11 cellular contexts compared by ENCODE assay signal in the genomic region with DNA sequence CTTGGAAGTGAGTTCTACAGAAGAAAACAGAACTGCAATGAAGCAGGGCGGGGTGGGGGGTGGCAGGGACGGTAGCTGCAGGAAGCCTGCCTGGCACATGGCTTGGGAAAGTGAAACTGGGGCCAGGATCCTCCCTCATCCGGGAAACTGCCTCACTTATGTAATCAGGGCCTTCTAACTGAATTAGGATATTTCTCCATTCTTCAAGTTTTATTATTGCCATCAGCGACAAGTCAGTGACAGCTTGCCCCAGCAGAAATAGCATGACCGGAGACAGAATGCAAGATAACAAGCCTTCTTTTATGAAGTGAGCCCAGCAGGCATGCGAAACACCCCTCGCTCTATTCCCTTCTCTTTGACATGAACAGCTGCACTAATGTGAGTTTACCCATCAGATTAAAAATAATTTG.
DNase-seq lines count a peak whose midpoint lies in the region; ATAC-seq and TF ChIP-seq lines count a peak whose summit lies in the region.
"Had no signal": no experiment of that assay in that cellular context is flagged by ENCODE, and none has a peak within 500 bp of the region (broad histone marks: within the 10 kb centered on the region; RNA-seq: fewer than 3 reads in every experiment).

No MANE protein-coding gene starts in this region.

- H3K4me1 Mint-ChIP-seq in activated CD4-positive, alpha-beta T cell treated with anti-CD3 and anti-CD28 coated beads for 36 hours: peaks cover 8% of the 10 kb centered on the region

- H3K4me3 Mint-ChIP-seq in activated CD4-positive, alpha-beta T cell treated with anti-CD3 and anti-CD28 coated beads for 36 hours: no peak overlapping the region
- H3K4me3 Mint-ChIP-seq: neural crest cell had no signal

- DNase-seq in activated CD4-positive, alpha-beta T cell treated with anti-CD3 and anti-CD28 coated beads for 36 hours: peak; percentile 18
- no peak for DNase-seq in activated CD4-positive, alpha-beta T cell treated with anti-CD3 and anti-CD28 coated beads, Interleukin-2, amount 50 U/mL, for 48 hours
- DNase-seq in cardiac fibroblast (ENCODE audit: low read depth in 2 of 2): peak; percentile 42 to 71
- peak; percentile 50 to 91 for DNase-seq in lower leg skin (ENCODE audit: low spot score in 2 of 2)
- DNase-seq in upper lobe of right lung: no peak
- DNase-seq in central memory CD4-positive, alpha-beta T cell: no peak
- DNase-seq in activated CD4-positive, alpha-beta T cell treated with anti-CD3 and anti-CD28 coated beads, Interleukin-2, amount 50 U/mL, for 1 hour: no peak
- DNase-seq in vagina (ENCODE audit: extremely low spot score in 2 of 2): no peak
- DNase-seq: NCI-H2107 had no signal

- CTCF ChIA-PET in activated CD4-positive, alpha-beta T cell treated with anti-CD3 and anti-CD28 coated beads for 36 hours (lab: Charles Lee): interaction anchor here (1.0 kb wide), 2 partner anchors 16 to 20 kb away, joined by 4 read pairs; no protein-coding TSS in a partner anchor

- H3K36me3 Mint-ChIP-seq in activated CD4-positive, alpha-beta T cell treated with anti-CD3 and anti-CD28 coated beads for 36 hours (ENCODE audit: low read depth): no peaks in the 10 kb centered on the region

- TF ChIP-seq CTCF in cardiac fibroblast (IDR thresholded peaks at IDR 0.05; ENCODE audit: low read depth, low read length) (no peak), lower leg skin (IDR thresholded peaks at IDR 0.05) (no peak), upper lobe of right lung (IDR thresholded peaks at IDR 0.05) (no peak), vagina (IDR thresholded peaks at IDR 0.05) (no peak)

- H3K4me1 ChIP-seq in upper lobe of right lung: peaks cover 10% of the 10 kb centered on the region
- H3K4me1 ChIP-seq in vagina: peaks cover 16% of the 10 kb centered on the region

- H3K36me3 ChIP-seq in upper lobe of right lung (no peaks in the 10 kb centered on the region), vagina (no peaks in the 10 kb centered on the region)

- peak overlapping the region; percentile 17 for H3K27ac ChIP-seq in upper lobe of right lung
- no peak overlapping the region for H3K27ac ChIP-seq in vagina

- H3K9me3 Mint-ChIP-seq in activated CD4-positive, alpha-beta T cell treated with anti-CD3 and anti-CD28 coated beads for 36 hours (ENCODE audit: low read depth): peaks cover 3% of the 10 kb centered on the region
- H3K9me3 Mint-ChIP-seq: neural crest cell had no signal

- H3K27ac Mint-ChIP-seq in activated CD4-positive, alpha-beta T cell treated with anti-CD3 and anti-CD28 coated beads for 36 hours: no peak overlapping the region

- intact Hi-C loops in activated CD4-positive, alpha-beta T cell treated with anti-CD3 and anti-CD28 coated beads for 36 hours (cut with DNase I, micrococcal nuclease): no loop called here
- intact Hi-C loops in lower leg skin (cut with DNase I; ENCODE audit: low total_unique reads): no loop called here
- intact Hi-C loops in upper lobe of right lung (cut with DNase I): no loop called here
- intact Hi-C loops in vagina (cut with DNase I): no loop called here

- no peak for ATAC-seq in activated CD4-positive, alpha-beta T cell treated with anti-CD3 and anti-CD28 coated beads for 36 hours
- ATAC-seq in upper lobe of right lung: peak; percentile 87

- H3K27me3 ChIP-seq in upper lobe of right lung (no peaks in the 10 kb centered on the region), vagina (no peaks in the 10 kb centered on the region)
- H3K27me3 ChIP-seq: dorsolateral prefrontal cortex had no signal

- WGBS in lower leg skin, 2 donors: 22 to 33% methylated on average over 7 of the region's 7 CpGs

- H3K27me3 Mint-ChIP-seq in activated CD4-positive, alpha-beta T cell treated with anti-CD3 and anti-CD28 coated beads for 36 hours: no peaks in the 10 kb centered on the region

- no peaks in the 10 kb centered on the region for H3K9me3 ChIP-seq in upper lobe of right lung
- H3K9me3 ChIP-seq in vagina: no peaks in the 10 kb centered on the region

- H3K4me3 ChIP-seq in cardiac fibroblast (replicated peaks in 1 of 2; ENCODE audit: low read depth in 2 of 2, low read length in 2 of 2) (no peak overlapping the region), lower leg skin (ENCODE audit: low read depth, poor library complexity, severe bottlenecking) (no peak overlapping the region), upper lobe of right lung (no peak overlapping the region), vagina (no peak overlapping the region)

- TF ChIP-seq POLR2A in lower leg skin (IDR thresholded peaks at IDR 0.05) (no peak), vagina (IDR thresholded peaks at IDR 0.05) (no peak)

- POLR2A ChIA-PET in activated CD4-positive, alpha-beta T cell treated with anti-CD3 and anti-CD28 coated beads for 36 hours (lab: Charles Lee): no interaction called here

Comparison
In these comparisons a context has a peak if more than half of its experiments do, and no peak if none do; other contexts are left out.
1. DNase-seq: peak in activated CD4-positive, alpha-beta T cell treated with anti-CD3 and anti-CD28 coated beads for 36 hours (single experiment), cardiac fibroblast (2 of 2) and lower leg skin (2 of 2); none in activated CD4-positive, alpha-beta T cell treated with anti-CD3 and anti-CD28 coated beads, Interleukin-2, amount 50 U/mL, for 48 hours (0 of 2), upper lobe of right lung (single experiment), central memory CD4-positive, alpha-beta T cell (single experiment), activated CD4-positive, alpha-beta T cell treated with anti-CD3 and anti-CD28 coated beads, Interleukin-2, amount 50 U/mL, for 1 hour (single experiment) and vagina (0 of 2).